ENCODE assay signal across 1 cellular context in the genomic region with DNA sequence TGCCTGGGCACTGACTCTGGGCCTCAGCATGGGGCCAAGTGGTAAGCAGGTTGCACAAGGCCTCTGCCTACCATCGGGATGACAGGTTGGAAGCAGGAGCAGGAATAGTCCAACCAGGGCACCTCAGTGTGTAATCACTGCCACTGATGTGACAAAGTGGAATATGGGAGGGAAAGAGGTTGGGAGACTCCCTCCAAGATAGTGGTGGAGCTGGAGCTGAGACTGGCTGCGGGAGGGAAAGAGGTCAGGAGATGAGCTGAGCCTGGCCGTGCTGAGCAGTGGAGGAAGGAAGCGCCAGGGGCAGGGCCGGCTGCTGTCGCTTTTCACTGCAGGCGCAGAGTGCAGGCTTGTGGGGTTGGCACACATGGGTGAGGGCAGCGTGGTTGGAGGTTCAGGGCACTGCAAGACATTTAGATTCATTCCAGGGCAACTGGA.
TF ChIP-seq lines count a peak whose summit lies in the region.

No MANE protein-coding gene starts in this region.

TF ChIP-seq in GM12878, 131 proteins besides CTCF, POLR2A, EP300 and RAD21:
- TF ChIP-seq, protein P1, sequence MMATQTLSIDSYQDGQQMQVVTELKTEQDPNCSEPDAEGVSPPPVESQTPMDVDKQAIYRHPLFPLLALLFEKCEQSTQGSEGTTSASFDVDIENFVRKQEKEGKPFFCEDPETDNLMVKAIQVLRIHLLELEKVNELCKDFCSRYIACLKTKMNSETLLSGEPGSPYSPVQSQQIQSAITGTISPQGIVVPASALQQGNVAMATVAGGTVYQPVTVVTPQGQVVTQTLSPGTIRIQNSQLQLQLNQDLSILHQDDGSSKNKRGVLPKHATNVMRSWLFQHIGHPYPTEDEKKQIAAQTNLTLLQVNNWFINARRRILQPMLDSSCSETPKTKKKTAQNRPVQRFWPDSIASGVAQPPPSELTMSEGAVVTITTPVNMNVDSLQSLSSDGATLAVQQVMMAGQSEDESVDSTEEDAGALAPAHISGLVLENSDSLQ (IDR thresholded peaks at IDR 0.05), result no peak
- TF ChIP-seq NR2F1 (conservative IDR thresholded peaks at IDR 0.05) (no peak), CEBPB (IDR thresholded peaks at IDR 0.05; ENCODE audit: borderline replicate concordance in 1 of 2, low read depth in 2 of 2, low read length in 2 of 2) (no peak), NFIC (IDR thresholded peaks at IDR 0.05; ENCODE audit: low read depth, low read length) (no peak), NBN (IDR thresholded peaks at IDR 0.05) (no peak)
